8 cellular contexts compared by ENCODE assay signal in the genomic region with DNA sequence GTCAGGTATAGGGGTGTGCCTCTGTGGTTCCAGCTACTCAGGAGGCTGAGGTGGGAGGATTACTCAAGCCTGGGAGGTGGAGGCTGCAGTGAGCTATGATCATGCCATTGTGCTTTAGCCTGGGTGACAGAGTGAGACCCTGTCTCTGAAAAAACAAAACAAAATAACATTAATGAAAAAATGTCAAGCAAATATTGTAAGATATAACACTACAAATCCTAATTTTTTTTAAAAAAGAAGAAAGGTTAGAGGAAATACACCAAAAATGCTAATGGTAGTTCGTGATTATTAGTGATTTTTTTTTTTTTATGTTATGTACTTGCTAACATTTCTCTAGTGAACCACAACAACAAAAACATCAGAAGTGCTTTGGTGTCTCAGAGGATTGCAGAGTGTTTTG. TPM values are rescaled to one million over a fixed set of nuclear protein-coding genes. Genes with fewer than 3 reads are reported as not detected.
"Had no signal": no experiment of that assay in that cellular context is flagged by ENCODE, and none has a peak within 500 bp of the region (broad histone marks: within the 10 kb centered on the region; RNA-seq: fewer than 3 reads in every experiment).

No MANE protein-coding gene starts in this region.

- H3K9me3 ChIP-seq: HAP-1 had no signal

- DNase-seq: GM23248, GOT3, H7, KBM-7 had no signal

- H2AFZ ChIP-seq: GM23248 had no signal

- H3K36me3 ChIP-seq: HAP-1 had no signal

- H3K4me3 ChIP-seq: GM23248, HAP-1 had no signal

- H3K4me3 Mint-ChIP-seq: IgD-negative memory B cell had no signal

- H3K36me3 Mint-ChIP-seq: IgD-negative memory B cell had no signal

- FAIRE-seq: HTR-8/SVneo had no signal

- H3K27ac Mint-ChIP-seq: IgD-negative memory B cell had no signal

- ATAC-seq: HCT116 had no signal

- H3K27ac ChIP-seq: GM23248 had no signal

- H3K9ac ChIP-seq: GM23248 had no signal

- H3K4me1 ChIP-seq: HAP-1 had no signal

RNA-seq across cellular contexts. Expression of gene TSPAN9, which starts 47.7 kb away (rescaled TPM):
- polyA plus RNA-seq: IgD-negative memory B cell had no signal
